In the genomic region with DNA sequence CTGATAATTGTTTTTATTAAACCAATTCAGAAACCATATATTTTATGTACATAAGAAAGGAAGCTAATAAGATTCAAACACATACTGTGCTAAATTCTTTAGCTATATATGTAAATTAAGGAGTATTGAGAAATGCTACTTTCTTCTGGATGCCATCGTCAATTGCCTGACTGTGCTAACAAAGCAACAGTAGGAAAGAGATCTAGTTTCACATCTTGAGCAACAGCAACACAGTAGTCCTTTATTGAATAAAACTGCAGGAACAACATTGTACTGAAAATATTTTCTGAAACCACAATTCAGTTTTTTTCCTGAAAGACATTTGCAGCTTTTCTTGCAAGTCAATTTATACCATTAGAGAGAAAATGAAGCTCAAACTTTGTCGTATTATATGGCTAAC, we compare ENCODE assay signal across 17 cellular contexts.
"Had no signal": no experiment of that assay in that cellular context is flagged by ENCODE, and none has a peak within 500 bp of the region (broad histone marks: within the 10 kb centered on the region; RNA-seq: fewer than 3 reads in every experiment).

No MANE protein-coding gene starts in this region.

- H3K4me1 ChIP-seq: esophagus squamous epithelium, gastrocnemius medialis, heart right ventricle, left ventricle myocardium inferior, pancreas, upper lobe of left lung had no signal

- H3K9me3 ChIP-seq: gastrocnemius medialis, pancreas had no signal

- DNase-seq: activated CD4-positive, alpha-beta T cell treated with anti-CD3 and anti-CD28 coated beads, Interleukin-2, amount 50 U/mL, for 4 hours; activated CD4-positive, CD25-positive, alpha-beta regulatory T cell treated with anti-CD3 and anti-CD28 coated beads, Interleukin-2, amount 50 U/mL, for 72 hours; activated CD8-positive, alpha-beta memory T cell treated with anti-CD3 and anti-CD28 coated beads, Interleukin-2, amount 10 ng/mL, durations not matched to agents 7 days and 5 days; activated effector memory CD4-positive, alpha-beta T cell treated with Interleukin-2 at 50 U/mL for 16 hours; activated T-cell treated with anti-CD3 and anti-CD28 coated beads, Interleukin-2, amount 50 U/mL, for 24 hours; amygdala; esophagus squamous epithelium; gastrocnemius medialis; heart right ventricle; kidney; left ventricle myocardium inferior; mesendoderm; nephron progenitor cell; pancreas; stimulated activated CD4-positive, alpha-beta T cell treated with anti-CD3 and anti-CD28 coated beads, Interleukin-15, amount 100 ng/mL, for 24 hours; stimulated activated CD4-positive, alpha-beta T cell treated with anti-CD3 and anti-CD28 coated beads, Interleukin-4, amount 100 ng/mL, for 24 hours; upper lobe of left lung had no signal

- H3K4me3 ChIP-seq: esophagus squamous epithelium, gastrocnemius medialis, heart right ventricle, left ventricle myocardium inferior, pancreas, upper lobe of left lung had no signal

- H3K36me3 ChIP-seq: esophagus squamous epithelium, gastrocnemius medialis, heart right ventricle, left ventricle myocardium inferior, pancreas, upper lobe of left lung had no signal

- H3K27me3 ChIP-seq: esophagus squamous epithelium, gastrocnemius medialis, heart right ventricle, pancreas, upper lobe of left lung had no signal

- ATAC-seq: activated CD8-positive, alpha-beta memory T cell treated with anti-CD3 and anti-CD28 coated beads, Interleukin-2, amount 10 ng/mL, durations not matched to agents 7 days and 5 days; gastrocnemius medialis; heart right ventricle; pancreas had no signal
